1 cellular context compared by ENCODE assay signal in the genomic region with DNA sequence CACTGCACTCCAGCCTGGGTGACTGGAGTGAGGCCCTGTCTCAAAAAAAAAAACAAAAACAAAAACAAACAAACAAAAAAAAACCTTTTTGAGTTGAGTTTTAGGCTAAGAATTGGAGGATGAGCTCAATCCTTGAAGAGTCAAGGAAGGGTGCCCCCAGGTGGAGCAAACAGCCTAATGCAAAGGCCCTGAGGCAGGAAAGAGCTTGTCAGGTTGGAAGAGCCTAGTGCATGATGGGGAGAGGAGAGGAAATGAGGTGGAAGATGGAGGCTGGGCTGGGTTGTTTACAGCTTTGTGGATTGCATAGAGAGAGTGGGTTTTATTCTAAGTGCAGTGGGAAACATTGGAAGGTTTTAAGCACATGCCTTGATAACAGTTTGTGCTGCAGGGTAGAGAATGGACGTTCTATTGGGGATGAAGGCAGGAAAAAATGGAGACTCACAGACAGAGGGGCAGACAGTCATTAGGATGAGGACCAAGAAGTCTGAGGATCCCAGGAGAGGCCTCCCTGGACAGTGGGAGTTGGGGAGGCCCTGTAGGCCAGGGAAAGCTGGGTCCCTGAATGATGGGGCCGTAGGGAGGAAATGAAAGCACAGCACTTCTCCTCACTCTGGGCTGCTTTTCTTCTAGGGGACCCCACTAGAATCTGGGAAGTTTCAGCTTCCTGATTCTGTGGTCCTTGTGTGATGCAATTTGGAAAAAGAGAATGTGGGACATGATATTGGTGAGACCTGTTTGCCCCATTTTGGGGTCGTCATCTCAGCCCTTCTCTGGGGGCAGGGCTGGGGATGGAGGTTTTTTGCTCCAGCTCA.
TF ChIP-seq lines count a peak whose summit lies in the region.

No MANE protein-coding gene starts in this region.

TF ChIP-seq in H1, 55 proteins besides CTCF, POLR2A, EP300 and RAD21:
- TF ChIP-seq CBX5 (IDR thresholded peaks at IDR 0.05; ENCODE audit: low read depth, low read length): no peak
- no peak for TF ChIP-seq E2F6 (IDR thresholded peaks at IDR 0.05)
- no peak for TF ChIP-seq SIN3A (conservative IDR thresholded peaks at IDR 0.05 in 1 of 2, IDR thresholded peaks at IDR 0.05 in 1 of 2; ENCODE audit: low read depth in 1 of 2, low read length in 2 of 2)
- 0 out of 2 replicates have a peak, but pooled peaks have one; percentile 30 for TF ChIP-seq KDM1A (IDR thresholded peaks at IDR 0.05; ENCODE audit: borderline replicate concordance, low read length)
- TF ChIP-seq CBX8 (IDR thresholded peaks at IDR 0.05; ENCODE audit: borderline replicate concordance, low read depth, low read length): no peak
- TF ChIP-seq JUND (IDR thresholded peaks at IDR 0.05; ENCODE audit: low read length): no peak
- no peak for TF ChIP-seq RXRA (IDR thresholded peaks at IDR 0.05; ENCODE audit: insufficient read depth, low read depth, low read length)
- 0 out of 2 replicates have a peak, but pooled peaks have one; percentile 15 for TF ChIP-seq YY1 (IDR thresholded peaks at IDR 0.05; ENCODE audit: low read depth, low read length)
- 0 out of 2 replicates have a peak, but pooled peaks have one; percentile 19 for TF ChIP-seq TAF1 (IDR thresholded peaks at IDR 0.05; ENCODE audit: low read depth, low read length)
- no peak for TF ChIP-seq CREB1 (IDR thresholded peaks at IDR 0.05)
- TF ChIP-seq RNF2 (IDR thresholded peaks at IDR 0.05; ENCODE audit: borderline replicate concordance, low read depth, low read length, missing control alignments, poor library complexity, severe bottlenecking): no peak
- TF ChIP-seq, protein P1, sequence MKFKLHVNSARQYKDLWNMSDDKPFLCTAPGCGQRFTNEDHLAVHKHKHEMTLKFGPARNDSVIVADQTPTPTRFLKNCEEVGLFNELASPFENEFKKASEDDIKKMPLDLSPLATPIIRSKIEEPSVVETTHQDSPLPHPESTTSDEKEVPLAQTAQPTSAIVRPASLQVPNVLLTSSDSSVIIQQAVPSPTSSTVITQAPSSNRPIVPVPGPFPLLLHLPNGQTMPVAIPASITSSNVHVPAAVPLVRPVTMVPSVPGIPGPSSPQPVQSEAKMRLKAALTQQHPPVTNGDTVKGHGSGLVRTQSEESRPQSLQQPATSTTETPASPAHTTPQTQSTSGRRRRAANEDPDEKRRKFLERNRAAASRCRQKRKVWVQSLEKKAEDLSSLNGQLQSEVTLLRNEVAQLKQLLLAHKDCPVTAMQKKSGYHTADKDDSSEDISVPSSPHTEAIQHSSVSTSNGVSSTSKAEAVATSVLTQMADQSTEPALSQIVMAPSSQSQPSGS (IDR thresholded peaks at IDR 0.05; ENCODE audit: low read length): no peak
- no peak for TF ChIP-seq HDAC2 (IDR thresholded peaks at IDR 0.05; ENCODE audit: borderline replicate concordance in 1 of 2, low read depth in 2 of 2, low read length in 2 of 2)
- TF ChIP-seq EZH2 (IDR thresholded peaks at IDR 0.05; ENCODE audit: low read depth, low read length, severe bottlenecking): no peak
- TF ChIP-seq PHF8 (conservative IDR thresholded peaks at IDR 0.05; ENCODE audit: low read depth, low read length): no peak
- TF ChIP-seq BRCA1 (IDR thresholded peaks at IDR 0.05; ENCODE audit: low read depth, low read length): no peak
- no peak for TF ChIP-seq RBBP5 (IDR thresholded peaks at IDR 0.05; ENCODE audit: borderline replicate concordance, low read depth, low read length)
- TF ChIP-seq SIRT6 (IDR thresholded peaks at IDR 0.05; ENCODE audit: low read length): no peak
